20 cellular contexts compared by ENCODE assay signal in genomic region chr14:100422556-100423420, GRCh38. TPM values are rescaled to one million over a fixed set of nuclear protein-coding genes. Genes with fewer than 3 reads are reported as not detected.
A peak's percentile ranks its signal among the peaks of the same experiment; 100 is the strongest.
DNase-seq lines count a peak whose midpoint lies in the region; ATAC-seq and TF ChIP-seq lines count a peak whose summit lies in the region.
"Had no signal": no experiment of that assay in that cellular context is flagged by ENCODE, and none has a peak within 500 bp of the region (broad histone marks: within the 10 kb centered on the region; RNA-seq: fewer than 3 reads in every experiment).

No MANE protein-coding gene starts in this region.

- 46 to 51% methylated on average over 14 of the region's 14 CpGs for WGBS in GM23248 (ENCODE audit: low coverage in 1 of 2, low lambda C conversion rate in 2 of 2, missing lambda C conversion rate in 2 of 2), 2 experiments
- 74 to 80% (median 76%) methylated on average over 13 to 14 of the region's 14 CpGs for WGBS in adrenal gland, 4 donors

- no peak overlapping the region for H3K27ac ChIP-seq in GM23248
- peak overlapping the region in 3 of 5 donors; percentile 2 to 76 (median 67) for H3K27ac ChIP-seq in adrenal gland
- no peak overlapping the region for H3K27ac ChIP-seq in fibroblast of lung (ENCODE audit: insufficient read depth, low read length)
- H3K27ac ChIP-seq: left lung, Peyer's patch, right lobe of liver had no signal

- intact Hi-C loops in adrenal gland (cut with DNase I), result no loop called here

- H3K4me2 ChIP-seq in GM23248 (ENCODE audit: unreplicated experiment) (peak overlapping the region; percentile 25), fibroblast of lung (ENCODE audit: extremely low read depth, insufficient read depth, low read length) (no peak overlapping the region), skeletal muscle satellite cell (ENCODE audit: low read length) (peak overlapping the region; percentile 31)

- H3K9ac ChIP-seq in GM23248, result no peak overlapping the region
- H3K9ac ChIP-seq in fibroblast of lung (ENCODE audit: insufficient read depth, low read length), result no peak overlapping the region
- H3K9ac ChIP-seq in skeletal muscle satellite cell (ENCODE audit: low read depth, low read length), result no peak overlapping the region

- peaks cover 53% of the 10 kb centered on the region for H3K79me2 ChIP-seq in GM23248 (ENCODE audit: insufficient read depth)
- no peaks in the 10 kb centered on the region for H3K79me2 ChIP-seq in fibroblast of lung (ENCODE audit: control insufficient read depth, insufficient read depth, low read length)

- no peak for ATAC-seq in GM18511 (IDR thresholded peaks at IDR 0.05; ENCODE audit: unreplicated experiment)
- ATAC-seq in stimulated activated naive CD8-positive, alpha-beta T cell treated with anti-CD3 and anti-CD28 coated beads, Interleukin-15, Interleukin-2, amounts not matched to agents 100 U/mL and 50 U/mL, for 24 hours, result no peak
- ATAC-seq: left lung, right lobe of liver had no signal

- no peak overlapping the region for H3K4me3 ChIP-seq in GM23248
- H3K4me3 ChIP-seq in adrenal gland, result no peak overlapping the region
- H3K4me3 ChIP-seq in fibroblast of lung (replicated peaks in 1 of 4; ENCODE audit: control extremely low read depth in 1 of 4, insufficient read depth in 1 of 4, low read depth in 3 of 4, low read length in 4 of 4), result no peak overlapping the region
- H3K4me3 ChIP-seq in skeletal muscle satellite cell (ENCODE audit: low read length), result no peak overlapping the region
- H3K4me3 ChIP-seq: left lung, Peyer's patch, right lobe of liver had no signal

- H3K36me3 ChIP-seq in GM23248 (ENCODE audit: low read depth) (no peaks in the 10 kb centered on the region), adrenal gland (replicated peaks in 1 of 2) (no peaks in the 10 kb centered on the region), fibroblast of lung (ENCODE audit: control insufficient read depth, insufficient read depth, low read length) (peaks cover 2% of the 10 kb centered on the region), skeletal muscle satellite cell (ENCODE audit: insufficient read depth, low read length) (no peaks in the 10 kb centered on the region)
- H3K36me3 ChIP-seq: left lung, Peyer's patch, right lobe of liver had no signal

- TF ChIP-seq POLR2A in adrenal gland (IDR thresholded peaks at IDR 0.05), result no peak

- H3K9me3 ChIP-seq in GM23248 (ENCODE audit: low read depth) (no peaks in the 10 kb centered on the region), adrenal gland (replicated peaks in 1 of 3) (no peaks in the 10 kb centered on the region), fibroblast of lung (ENCODE audit: control insufficient read depth, insufficient read depth, low read depth, low read length) (no peaks in the 10 kb centered on the region), skeletal muscle satellite cell (replicated peaks; ENCODE audit: low read length) (no peaks in the 10 kb centered on the region)
- H3K9me3 ChIP-seq: left lung, Peyer's patch, right lobe of liver had no signal

- H3F3A ChIP-seq in GM23248 (ENCODE audit: insufficient read depth), result no peaks in the 10 kb centered on the region

- H2AFZ ChIP-seq in GM23248 (no peak overlapping the region), fibroblast of lung (ENCODE audit: low read length) (no peak overlapping the region)

- DNase-seq in GM23248, result peak; percentile 60
- peak in 2 of 7 donors; percentile 44 to 65 for DNase-seq in adrenal gland
- DNase-seq in fibroblast of lung (ENCODE audit: low read depth in 2 of 2), result peak; percentile 56 to 63
- no peak for DNase-seq in stimulated activated naive CD8-positive, alpha-beta T cell treated with anti-CD3 and anti-CD28 coated beads, Interleukin-15, Interleukin-2, amounts not matched to agents 100 U/mL and 50 U/mL, for 24 hours
- DNase-seq in SW 1271 (lab: John Stamatoyannopoulos, UW), result no peak
- DNase-seq: activated CD4-positive, alpha-beta T cell treated with anti-CD3 and anti-CD28 coated beads for 4 hours; activated naive CD4-positive, alpha-beta T cell treated with anti-CD3 and anti-CD28 coated beads, Interleukin-2, amount 50 U/mL, for 16 hours; activated T-cell treated with anti-CD3 and anti-CD28 coated beads for 4 hours; Calu3; central memory CD4-positive, alpha-beta T cell; foreskin melanocyte; GF-D8; left lung; NCI-H2029 treated with DMSO at 0.1 percent for 48 hours; nucleus accumbens; stimulated activated CD4-positive, alpha-beta T cell treated with anti-CD3 and anti-CD28 coated beads, Interleukin-2, amount 100 ng/mL, for 48 hours had no signal

- H3K9me2 ChIP-seq in GM23248 (ENCODE audit: insufficient read depth), result no peaks in the 10 kb centered on the region

- TF ChIP-seq CTCF in adrenal gland (IDR thresholded peaks at IDR 0.05) (no peak), fibroblast of lung (conservative IDR thresholded peaks at IDR 0.05 in 1 of 2, IDR thresholded peaks at IDR 0.05 in 1 of 2; ENCODE audit: low read depth in 1 of 2, low read length in 2 of 2) (no peak)

- in situ Hi-C loops in GM23248 (cut with MboI), result loop anchor here (25.0 kb wide), 3 partner anchors 215 to 1215 kb away; partner anchors contain the start of gene MEG3

- H3K27me3 ChIP-seq in GM23248 (replicated peaks; ENCODE audit: insufficient read depth) (no peaks in the 10 kb centered on the region), adrenal gland (no peaks in the 10 kb centered on the region), fibroblast of lung (ENCODE audit: control insufficient read depth, insufficient read depth, low read length) (no peaks in the 10 kb centered on the region), skeletal muscle satellite cell (ENCODE audit: control insufficient read depth, insufficient read depth, low read length) (no peaks in the 10 kb centered on the region)
- H3K27me3 ChIP-seq: left lung, Peyer's patch, right lobe of liver had no signal

- no peaks in the 10 kb centered on the region for H4K20me1 ChIP-seq in GM23248 (ENCODE audit: insufficient read depth)
- H4K20me1 ChIP-seq in fibroblast of lung (ENCODE audit: control insufficient read depth, extremely low read depth, insufficient read depth, low read length), result no peaks in the 10 kb centered on the region

- peaks cover 16% of the 10 kb centered on the region for H3K4me1 ChIP-seq in GM23248 (ENCODE audit: insufficient read depth)
- peaks cover 1 to 23% of the 10 kb centered on the region in 2 donors for H3K4me1 ChIP-seq in adrenal gland (replicated peaks in 1 of 2)
- peaks cover 2% of the 10 kb centered on the region for H3K4me1 ChIP-seq in fibroblast of lung (ENCODE audit: control insufficient read depth, extremely low read depth, insufficient read depth, low read length)
- peaks cover 18% of the 10 kb centered on the region for H3K4me1 ChIP-seq in skeletal muscle satellite cell (ENCODE audit: control insufficient read depth, insufficient read depth, low read length)
- H3K4me1 ChIP-seq: Peyer's patch, right lobe of liver had no signal

RNA-seq across cellular contexts. Expression of gene WDR25, which starts 46.5 kb away (rescaled TPM):
- total RNA-seq in GM23248 (2014; rRNA removed; shearing (Covaris generic)), result 15.3 and 22.4 TPM in 2 replicates
- polyA plus RNA-seq in GM23248 (2016; fragmentation: Nextera tagmentation; extraction: Ambion mirVana) (19.4 and 20.9 TPM in 2 replicates), adrenal gland (10 to 100 TPM in 2 of 3 donors, 1 to 10 TPM in 1; 7.4 to 12.7 (median 10.5) TPM), fibroblast of lung (10.1 and 21.2 TPM in 2 replicates)
- total RNA-seq in adrenal gland (10 to 100 TPM in 7 of 8 donors, 1 to 10 TPM in 1; 6.1 to 18.7 (median 13.0) TPM), fibroblast of lung (15.4 and 20.3 TPM in 2 replicates)
- polyA plus RNA-seq in fibroblast of lung (2012), result 10.3 and 19.7 TPM in 2 replicates
- polyA minus RNA-seq in fibroblast of lung (ENCODE audit: low replicate concordance), result 9.5 and 20.6 TPM in 2 replicates
- total RNA-seq in skeletal muscle satellite cell (2012; rRNA removed), result 15.2 and 30.1 TPM in 2 replicates

Comparison
In these comparisons a context has a peak if more than half of its experiments do, and no peak if none do; other contexts are left out.
1. DNase-seq: peak in GM23248 (single experiment) and fibroblast of lung (2 of 2); none in stimulated activated naive CD8-positive, alpha-beta T cell treated with anti-CD3 and anti-CD28 coated beads, Interleukin-15, Interleukin-2, amounts not matched to agents 100 U/mL and 50 U/mL, for 24 hours (single experiment) and SW 1271 (0 of 2).
2. H3K27ac ChIP-seq: peak in adrenal gland (3 of 5); none in GM23248 (single experiment) and fibroblast of lung (single experiment).